Comparison of ENCODE assay signal across 8 cellular contexts in the genomic region with DNA sequence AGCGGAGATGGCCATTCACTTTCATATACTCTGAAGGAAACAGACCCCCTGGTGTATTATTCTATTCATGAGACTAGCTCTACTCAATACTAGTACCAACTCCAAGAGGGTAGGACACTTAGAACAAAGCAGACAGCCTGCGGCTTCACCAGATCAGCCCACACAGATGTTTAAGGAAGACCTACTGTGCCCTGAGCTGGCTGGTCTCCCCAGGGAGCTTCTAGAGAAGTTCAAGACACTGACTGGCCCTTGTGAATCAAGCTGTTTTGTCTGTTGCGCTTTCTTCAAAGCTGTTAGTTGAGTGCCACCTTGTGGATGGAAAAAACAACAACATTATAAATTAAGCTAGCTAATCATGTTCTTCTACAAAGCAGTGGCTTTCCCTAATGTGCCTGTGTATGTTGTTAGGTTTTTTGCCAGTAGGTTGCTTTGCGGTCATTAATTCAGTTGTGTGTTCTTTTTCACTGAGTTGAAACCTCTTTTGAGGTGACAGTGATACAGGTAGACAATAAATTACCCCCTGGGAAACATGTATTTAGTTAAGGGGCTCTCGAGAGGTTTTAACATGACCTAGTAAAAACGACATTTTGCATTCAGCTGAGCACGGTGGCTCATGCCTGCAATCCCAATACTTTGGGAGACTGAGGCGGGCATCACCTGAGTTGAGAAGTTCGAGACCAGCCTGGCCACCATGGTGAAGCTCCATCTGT.
DNase-seq lines count a peak whose midpoint lies in the region; ATAC-seq, FAIRE-seq and TF ChIP-seq lines count a peak whose summit lies in the region.

No MANE protein-coding gene starts in this region.

- peak; percentile 76 for TF ChIP-seq CTCF in D721Med (IDR thresholded peaks at IDR 0.05; ENCODE audit: insufficient read depth, missing control alignments)

- peak; percentile 88 for FAIRE-seq in D721Med (lab: Jason Lieb, UNC)

- H3K4me3 ChIP-seq in SJSA1, result no peak overlapping the region

- no peak overlapping the region for H3K27ac ChIP-seq in SJSA1
- no peak overlapping the region for H3K27ac ChIP-seq in epithelial cell of prostate

- DNase-seq in D721Med (ENCODE audit: insufficient read length, low spot score) (peak; percentile 61), NCI-H1417 treated with DMSO at 0.1 percent for 48 hours (lab: John Stamatoyannopoulos, UW) (peak; percentile 69), SJSA1 (ENCODE audit: low read depth in 1 of 2, low spot score in 2 of 2) (peak; percentile 66 to 75), epithelial cell of prostate (ENCODE audit: low read depth, low spot score) (peak; percentile 48), mucosa of gallbladder (ENCODE audit: low spot score) (peak; percentile 32)

- peaks cover 15% of the 10 kb centered on the region for H3K4me1 ChIP-seq in SJSA1 (replicated peaks)

- ATAC-seq in GM21515 (IDR thresholded peaks at IDR 0.05; ENCODE audit: unreplicated experiment) (peak; percentile 52), HG02678 (IDR thresholded peaks at IDR 0.05; ENCODE audit: unreplicated experiment) (no peak), HG03460 (IDR thresholded peaks at IDR 0.05; ENCODE audit: unreplicated experiment) (no peak)

- H3K27me3 ChIP-seq in SJSA1 (replicated peaks), result no peaks in the 10 kb centered on the region

- no peaks in the 10 kb centered on the region for H3K9me3 ChIP-seq in SJSA1 (replicated peaks)

- H3K36me3 ChIP-seq in SJSA1, result no peaks in the 10 kb centered on the region
